In the genomic region with DNA sequence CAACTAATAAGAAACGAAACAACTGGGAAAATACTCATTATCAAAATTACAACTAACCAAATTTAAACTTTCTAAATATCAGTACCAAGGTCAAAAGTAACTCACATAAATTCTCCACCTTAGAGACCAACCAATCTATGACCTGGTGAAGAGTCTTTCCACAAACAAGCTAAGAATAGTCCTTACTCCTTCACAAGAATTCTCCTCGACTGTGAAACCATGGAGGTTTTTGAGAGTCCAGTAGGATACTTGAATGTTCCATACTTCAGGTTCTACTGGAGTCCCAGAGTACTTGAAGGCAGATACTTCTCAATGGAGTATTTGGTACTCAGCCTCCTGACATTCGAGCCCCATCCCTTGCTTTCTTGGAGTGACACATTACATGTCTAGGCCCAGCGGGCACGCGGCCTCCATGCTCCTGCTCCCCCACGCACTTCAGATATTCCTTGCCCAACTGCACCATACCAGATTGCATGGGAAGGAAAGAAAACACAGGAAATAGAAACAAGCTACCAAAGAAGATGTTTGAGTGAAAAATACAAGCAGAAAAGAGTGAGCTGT, we compare ENCODE assay signal across 17 cellular contexts.
"Had no signal": no experiment of that assay in that cellular context is flagged by ENCODE, and none has a peak within 500 bp of the region (broad histone marks: within the 10 kb centered on the region; RNA-seq: fewer than 3 reads in every experiment).

No MANE protein-coding gene starts in this region.

- H3K4me3 ChIP-seq: cardiac muscle cell, gastroesophageal sphincter, prostate gland, spleen had no signal

- DNase-seq: activated CD4-positive, alpha-beta T cell treated with anti-CD3 and anti-CD28 coated beads for 1 hour; activated CD8-positive, alpha-beta memory T cell treated with anti-CD3 and anti-CD28 coated beads for 24 hours; activated CD8-positive, alpha-beta memory T cell treated with anti-CD3 and anti-CD28 coated beads, Interleukin-2, amount 50 U/mL, for 4 hours; activated effector memory CD4-positive, alpha-beta T cell treated with Interleukin-2 at 50 U/mL for 16 hours; activated naive CD4-positive, alpha-beta T cell treated with anti-CD3 and anti-CD28 coated beads, Interleukin-2, amount 50 U/mL, for 16 hours; activated naive CD8-positive, alpha-beta T cell treated with anti-CD3 and anti-CD28 coated beads, Interleukin-2, amount 50 U/mL, for 24 hours; activated T-cell treated with anti-CD3 and anti-CD28 coated beads, Interleukin-2, amount 50 U/mL, for 24 hours; left colon; natural killer cell; spleen; stimulated activated CD4-positive, alpha-beta T cell treated with anti-CD3 and anti-CD28 coated beads, Interleukin-4, amount 100 ng/mL, for 1 hour; stimulated activated naive CD8-positive, alpha-beta T cell treated with anti-CD3 and anti-CD28 coated beads, Interleukin-15, Interleukin-2, amounts not matched to agents 100 U/mL and 50 U/mL, for 24 hours; T-cell had no signal

- H3K27me3 ChIP-seq: cardiac muscle cell, gastroesophageal sphincter, spleen had no signal

- H3K27ac ChIP-seq: cardiac muscle cell, epithelial cell of prostate, gastroesophageal sphincter, spleen had no signal

- H3K9me3 ChIP-seq: gastroesophageal sphincter, prostate gland, spleen had no signal

- H3K4me1 ChIP-seq: gastroesophageal sphincter, prostate gland had no signal

- H3K36me3 ChIP-seq: cardiac muscle cell, gastroesophageal sphincter, prostate gland, spleen had no signal

- ATAC-seq: activated naive CD8-positive, alpha-beta T cell treated with anti-CD3 and anti-CD28 coated beads, Interleukin-2, amount 50 U/mL, for 24 hours; gastroesophageal sphincter; left colon; natural killer cell; stimulated activated naive CD8-positive, alpha-beta T cell treated with anti-CD3 and anti-CD28 coated beads, Interleukin-15, Interleukin-2, amounts not matched to agents 100 U/mL and 50 U/mL, for 24 hours; T-cell had no signal
